ENCODE assay signal across 12 cellular contexts in the genomic region with DNA sequence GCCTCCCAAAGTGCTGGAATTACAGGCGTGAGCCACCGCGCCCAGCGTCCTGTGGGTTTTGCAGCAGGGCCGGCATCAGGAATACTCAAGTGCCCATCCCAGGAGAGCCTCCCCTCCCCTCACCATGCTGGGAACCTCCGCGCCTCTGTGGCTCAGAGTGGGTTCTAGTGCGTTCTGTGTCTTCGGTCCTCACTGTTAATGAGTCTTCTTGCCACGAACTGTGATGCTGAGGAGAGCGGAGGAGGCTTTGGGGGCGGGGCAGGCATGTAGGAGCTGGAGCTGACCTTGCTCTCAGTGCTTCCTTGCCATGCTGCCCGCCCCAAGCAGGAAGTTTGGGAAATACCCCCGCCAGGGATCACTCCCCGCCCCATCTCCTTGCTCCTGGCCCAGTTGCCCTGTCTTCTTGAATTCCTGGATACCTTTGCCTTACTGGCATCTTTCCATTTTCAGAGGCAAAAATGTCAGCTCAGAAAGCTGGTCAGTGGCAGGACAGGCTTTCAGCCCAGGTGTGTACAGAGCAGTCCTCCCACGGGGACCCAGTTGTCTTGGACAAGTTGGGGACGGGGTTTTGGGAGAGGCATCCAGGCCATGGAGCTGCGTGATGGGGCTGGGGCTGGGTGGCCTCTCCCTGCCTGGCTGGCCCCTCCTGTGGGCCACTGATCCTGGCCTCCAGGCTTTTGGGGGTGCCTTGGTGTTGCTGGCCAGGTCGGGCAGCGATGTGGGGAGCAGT.
"Had no signal": no experiment of that assay in that cellular context is flagged by ENCODE, and none has a peak within 500 bp of the region (broad histone marks: within the 10 kb centered on the region; RNA-seq: fewer than 3 reads in every experiment).

No MANE protein-coding gene starts in this region.

- DNase-seq: activated CD4-positive, alpha-beta T cell treated with anti-CD3 and anti-CD28 coated beads for 48 hours; activated CD8-positive, alpha-beta T cell treated with anti-CD3 and anti-CD28 coated beads for 36 hours; activated effector memory CD4-positive, alpha-beta T cell treated with anti-CD3 and anti-CD28 coated beads, Interleukin-2, amount 50 U/mL, for 16 hours; activated T-cell treated with anti-CD3 and anti-CD28 coated beads, Interleukin-2, amount 50 U/mL, for 48 hours; adrenal gland; caudate nucleus; foreskin fibroblast; lower lobe of right lung; stimulated activated naive CD4-positive, alpha-beta T cell had no signal

- H3K27ac ChIP-seq: adrenal gland, lower lobe of right lung, tibial nerve, vagina had no signal

- H3K4me3 ChIP-seq: adrenal gland, lower lobe of right lung, tibial nerve, vagina had no signal

- H3K36me3 Mint-ChIP-seq: activated naive CD4-positive, alpha-beta T cell treated with anti-CD3 and anti-CD28 coated beads, Interleukin-2, amount 50 U/mL, for 24 hours had no signal

- H3K9me3 Mint-ChIP-seq: activated CD8-positive, alpha-beta T cell treated with anti-CD3 and anti-CD28 coated beads for 36 hours; activated naive CD4-positive, alpha-beta T cell treated with anti-CD3 and anti-CD28 coated beads, Interleukin-2, amount 50 U/mL, for 24 hours had no signal

- H3K4me3 Mint-ChIP-seq: activated CD8-positive, alpha-beta T cell treated with anti-CD3 and anti-CD28 coated beads for 36 hours; activated naive CD4-positive, alpha-beta T cell treated with anti-CD3 and anti-CD28 coated beads, Interleukin-2, amount 50 U/mL, for 24 hours had no signal

- H3K27ac Mint-ChIP-seq: activated CD8-positive, alpha-beta T cell treated with anti-CD3 and anti-CD28 coated beads for 36 hours; activated naive CD4-positive, alpha-beta T cell treated with anti-CD3 and anti-CD28 coated beads, Interleukin-2, amount 50 U/mL, for 24 hours had no signal

- H3K9me3 ChIP-seq: adrenal gland, lower lobe of right lung, tibial nerve, vagina had no signal

- ATAC-seq: activated CD8-positive, alpha-beta T cell treated with anti-CD3 and anti-CD28 coated beads for 36 hours; lower lobe of right lung had no signal

- H3K4me1 ChIP-seq: adrenal gland had no signal

- H3K27me3 Mint-ChIP-seq: activated CD8-positive, alpha-beta T cell treated with anti-CD3 and anti-CD28 coated beads for 36 hours; activated naive CD4-positive, alpha-beta T cell treated with anti-CD3 and anti-CD28 coated beads, Interleukin-2, amount 50 U/mL, for 24 hours had no signal

- H3K4me1 Mint-ChIP-seq: activated naive CD4-positive, alpha-beta T cell treated with anti-CD3 and anti-CD28 coated beads, Interleukin-2, amount 50 U/mL, for 24 hours had no signal

- H3K27me3 ChIP-seq: adrenal gland, tibial nerve, vagina had no signal
